10 cellular contexts compared by ENCODE assay signal in the genomic region with DNA sequence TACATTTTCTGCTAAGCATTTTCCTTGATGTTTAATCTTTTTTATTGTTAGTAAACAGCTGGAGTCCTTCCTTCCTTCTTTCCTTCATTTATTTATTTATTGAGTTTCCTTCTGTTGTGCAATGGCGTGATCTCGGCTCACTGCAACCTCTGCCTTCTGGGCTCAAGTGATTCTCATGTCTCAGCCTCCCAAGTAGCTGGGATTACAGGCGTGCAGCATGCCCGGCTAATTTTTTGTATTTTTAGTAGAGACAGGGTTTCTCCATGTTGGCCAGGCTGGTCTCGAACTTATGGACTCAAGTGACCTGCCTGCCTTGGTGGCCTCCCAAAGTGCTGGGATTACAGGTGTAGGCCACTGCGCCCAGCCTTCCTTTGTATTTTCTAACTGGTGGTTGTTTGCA. TPM values are rescaled to one million over a fixed set of nuclear protein-coding genes. Genes with fewer than 3 reads are reported as not detected.
"Had no signal": no experiment of that assay in that cellular context is flagged by ENCODE, and none has a peak within 500 bp of the region (broad histone marks: within the 10 kb centered on the region; RNA-seq: fewer than 3 reads in every experiment).

No MANE protein-coding gene starts in this region.

RNA-seq across cellular contexts. Expression of a gene that starts 24.4 kb away (rescaled TPM):
- total RNA-seq: activated B cell treated with CpG ODN at 0.5 μM for 24 hours; activated CD4-positive, alpha-beta memory T cell treated with anti-CD3 and anti-CD28 coated beads for 36 hours; activated CD4-positive, alpha-beta T cell treated with anti-CD3 and anti-CD28 coated beads, Interleukin-2, amount 10 ng/mL, durations not matched to agents 24 days and 14 days; activated CD8-positive, alpha-beta memory T cell treated with anti-CD3 and anti-CD28 coated beads for 36 hours; activated CD8-positive, alpha-beta T cell treated with anti-CD3 and anti-CD28 coated beads for 36 hours; activated naive CD4-positive, alpha-beta T cell treated with anti-CD3 and anti-CD28 coated beads for 36 hours; activated naive CD8-positive, alpha-beta T cell treated with anti-CD3 and anti-CD28 coated beads for 36 hours; activated T-cell treated with anti-CD3 and anti-CD28 coated beads, Interleukin-2, amount 50 U/mL, for 72 hours; activated T-helper 1 cell treated with anti-CD3 and anti-CD28 coated beads, Interleukin-12 subunit alpha, Interleukin-12 subunit beta, Interleukin-2, Interleukin-4 antibody, amounts not matched to agents 30 ng/mL and 10 ng/mL and 1 ng/mL, durations not matched to agents 14 hours and 24 hours and 36 hours; activated T-helper 17 cell treated with anti-CD3 and anti-CD28 coated beads, Interleukin-2, amount 50 U/mL, for 72 hours had no signal
